Comparison of ENCODE assay signal across 1 cellular context in genomic region chr13:50617134-50617721, GRCh38.
TF ChIP-seq lines count a peak whose summit lies in the region.

No MANE protein-coding gene starts in this region.

TF ChIP-seq in SK-N-SH treated with all-trans-retinoic acid at 6 μM for 48 hours, 23 proteins besides CTCF, POLR2A, EP300 and RAD21 (continued from another document):
- peak; percentile 97 for TF ChIP-seq ISL1 (CRISPR knock-in tag; IDR thresholded peaks at IDR 0.05)
- no peak for TF ChIP-seq POU6F1 (CRISPR knock-in tag; IDR thresholded peaks at IDR 0.05; ENCODE audit: borderline replicate concordance, low read depth)
- TF ChIP-seq GLIS3 (CRISPR knock-in tag; IDR thresholded peaks at IDR 0.05), result no peak
- no peak for TF ChIP-seq BACH2 (CRISPR knock-in tag; IDR thresholded peaks at IDR 0.05; ENCODE audit: borderline replicate concordance)
- no peak for TF ChIP-seq CREB5 (CRISPR knock-in tag; IDR thresholded peaks at IDR 0.05; ENCODE audit: low read depth)
- no peak for TF ChIP-seq ARNTL (CRISPR knock-in tag; IDR thresholded peaks at IDR 0.05; ENCODE audit: borderline replicate concordance, low read depth)
